8 cellular contexts compared by ENCODE assay signal in genomic region chr17:35087731-35088646, GRCh38. TPM values are rescaled to one million over a fixed set of nuclear protein-coding genes. Genes with fewer than 3 reads are reported as not detected.
DNase-seq lines count a peak whose midpoint lies in the region; ATAC-seq and TF ChIP-seq lines count a peak whose summit lies in the region.

No MANE protein-coding gene starts in this region.

- in situ Hi-C loops in GM13976 (cut with MboI; ENCODE audit: low sequenced_read_pairs, unreplicated experiment) = no loop called here

- H3K9me3 ChIP-seq in T-helper 17 cell (ENCODE audit: control insufficient read depth, low read length, poor library complexity, severe bottlenecking) (no peaks in the 10 kb centered on the region), skeletal muscle satellite cell (replicated peaks; ENCODE audit: low read length) (no peaks in the 10 kb centered on the region)

- H3K36me3 Mint-ChIP-seq in T-helper 17 cell (ENCODE audit: low read depth) = no peaks in the 10 kb centered on the region
- peaks cover 12% of the 10 kb centered on the region for H3K36me3 Mint-ChIP-seq in central memory CD8-positive, alpha-beta T cell (ENCODE audit: insufficient read depth)

- no peak for ATAC-seq in T-helper 17 cell
- no peak for ATAC-seq in central memory CD8-positive, alpha-beta T cell (replicated peaks; ENCODE audit: extremely low read depth, poor library complexity, severe bottlenecking)

- peak; percentile 8 for DNase-seq in activated gamma-delta T cell treated with Interleukin-2 at 50 U/mL for 16 hours
- no peak for DNase-seq in activated gamma-delta T cell (lab: John Stamatoyannopoulos, UW)
- peak; percentile 60 for DNase-seq in HK-2 (ENCODE audit: unreplicated experiment)
- DNase-seq in T-helper 17 cell = peak in 2 of 3 donors; percentile 15 to 20
- DNase-seq in central memory CD8-positive, alpha-beta T cell (ENCODE audit: low spot score in 2 of 2) = peak in 1 of 2 donors; percentile 13
- DNase-seq in iris pigment epithelial cell (ENCODE audit: low read depth) = peak; percentile 53
- no peak for DNase-seq in GM13976 (ENCODE audit: low spot score)

- H3K9ac ChIP-seq in skeletal muscle satellite cell (ENCODE audit: low read depth, low read length) = peak overlapping the region; percentile 91

- no peaks in the 10 kb centered on the region for H3K9me3 Mint-ChIP-seq in central memory CD8-positive, alpha-beta T cell

- H3K4me2 ChIP-seq in skeletal muscle satellite cell (ENCODE audit: low read length) = peak overlapping the region; percentile 85

- H3K4me3 Mint-ChIP-seq in T-helper 17 cell = peak overlapping the region; percentile 95
- peak overlapping the region; percentile 95 for H3K4me3 Mint-ChIP-seq in central memory CD8-positive, alpha-beta T cell

- H3K4me1 ChIP-seq in skeletal muscle satellite cell (ENCODE audit: control insufficient read depth, insufficient read depth, low read length) = peaks cover 50% of the 10 kb centered on the region

- H3K4me3 ChIP-seq in skeletal muscle satellite cell (ENCODE audit: low read length) = peak overlapping the region; percentile 93

- H3K4me1 Mint-ChIP-seq in T-helper 17 cell = peaks cover 36% of the 10 kb centered on the region
- H3K4me1 Mint-ChIP-seq in central memory CD8-positive, alpha-beta T cell = peaks cover 39% of the 10 kb centered on the region

- no peak for TF ChIP-seq CTCF in GM13976 (IDR thresholded peaks at IDR 0.05; ENCODE audit: borderline replicate concordance, control extremely low read depth, extremely low read depth, insufficient read depth, missing control alignments)

- H3K27me3 ChIP-seq in skeletal muscle satellite cell (ENCODE audit: control insufficient read depth, insufficient read depth, low read length) = no peaks in the 10 kb centered on the region

- peak overlapping the region; percentile 98 for H3K27ac Mint-ChIP-seq in T-helper 17 cell
- peak overlapping the region; percentile 93 for H3K27ac Mint-ChIP-seq in central memory CD8-positive, alpha-beta T cell (ENCODE audit: low read depth)

- no peaks in the 10 kb centered on the region for H3K27me3 Mint-ChIP-seq in T-helper 17 cell
- H3K27me3 Mint-ChIP-seq in central memory CD8-positive, alpha-beta T cell = no peaks in the 10 kb centered on the region

- no peaks in the 10 kb centered on the region for H3K36me3 ChIP-seq in skeletal muscle satellite cell (ENCODE audit: insufficient read depth, low read length)

RNA-seq across cellular contexts. Expression of gene RFFL, which starts 24.5 kb away (rescaled TPM):
- total RNA-seq in T-helper 17 cell = 10 to 100 TPM; 71.0 to 72.1 TPM
- 16.6 and 20.0 TPM in 2 replicates for total RNA-seq in skeletal muscle satellite cell (2012; rRNA removed)

RNA-seq across cellular contexts. Expression of gene RAD51D, which starts 31.7 kb away (rescaled TPM):
- total RNA-seq in T-helper 17 cell = 10 to 100 TPM in 1 of 2 donors, 1 to 10 TPM in 1; 8.7 to 14.2 TPM
- 9.6 and 9.9 TPM in 2 replicates for total RNA-seq in skeletal muscle satellite cell (2012; rRNA removed)

RNA-seq across cellular contexts. Expression of gene FNDC8, which starts 33.4 kb away (rescaled TPM):
- not detected for total RNA-seq in T-helper 17 cell
- not detected in 2 replicates for total RNA-seq in skeletal muscle satellite cell (2012; rRNA removed)

RNA-seq across cellular contexts. Expression of gene NLE1, which starts 54.1 kb away (rescaled TPM):
- total RNA-seq in T-helper 17 cell = 1 to 10 TPM; 9.5 to 9.6 TPM
- total RNA-seq in skeletal muscle satellite cell (2012; rRNA removed) = 27.4 and 30.1 TPM in 2 replicates

RNA-seq across cellular contexts. Expression of gene UNC45B, which starts 59.6 kb away (rescaled TPM):
- under 1 TPM; 0.15 to 0.23 TPM for total RNA-seq in T-helper 17 cell
- 2.0 TPM in 1 of 2 replicates, not detected in the other for total RNA-seq in skeletal muscle satellite cell (2012; rRNA removed)

Comparison
In these comparisons a context has a peak if more than half of its experiments do, and no peak if none do; other contexts are left out.
1. DNase-seq: peak in activated gamma-delta T cell treated with Interleukin-2 at 50 U/mL for 16 hours (single experiment), HK-2 (single experiment), T-helper 17 cell (2 of 3) and iris pigment epithelial cell (single experiment); none in activated gamma-delta T cell (single experiment) and GM13976 (single experiment).